ENCODE assay signal across 29 cellular contexts in genomic region chr4:167873536-167873935, GRCh38.
"Had no signal": no experiment of that assay in that cellular context is flagged by ENCODE, and none has a peak within 500 bp of the region (broad histone marks: within the 10 kb centered on the region; RNA-seq: fewer than 3 reads in every experiment).

No MANE protein-coding gene starts in this region.

- H3K27ac Mint-ChIP-seq: dendritic cell treated with granulocyte-macrophage colony-stimulating factor and Interleukin-4, amounts not matched to agents 40 ng/mL and 50 ng/mL, for 4 days; endodermal cell; naive thymus-derived CD8-positive, alpha-beta T cell; nephron progenitor cell; stimulated activated naive B cell treated with anti-CD40 and anti-IgM and Interleukin-4, amounts not matched to agents 10 μg/mL and 1 μg/mL and 100 μg/mL, for 72 hours; stimulated activated naive CD8-positive, alpha-beta T cell treated with anti-CD3 and anti-CD28 coated beads, Interleukin-15, Interleukin-2, amounts not matched to agents 100 ng/mL and 50 ng/mL, for 24 hours had no signal

- H3K36me3 Mint-ChIP-seq: naive thymus-derived CD8-positive, alpha-beta T cell; stimulated activated naive B cell treated with anti-CD40 and anti-IgM and Interleukin-4, amounts not matched to agents 10 μg/mL and 1 μg/mL and 100 μg/mL, for 72 hours had no signal

- H3K4me1 Mint-ChIP-seq: naive thymus-derived CD8-positive, alpha-beta T cell; nephron progenitor cell; stimulated activated naive B cell treated with anti-CD40 and anti-IgM and Interleukin-4, amounts not matched to agents 10 μg/mL and 1 μg/mL and 100 μg/mL, for 72 hours had no signal

- FAIRE-seq: colon had no signal

- H3K4me3 Mint-ChIP-seq: dendritic cell treated with granulocyte-macrophage colony-stimulating factor and Interleukin-4, amounts not matched to agents 40 ng/mL and 50 ng/mL, for 4 days; endodermal cell; naive thymus-derived CD8-positive, alpha-beta T cell; nephron progenitor cell; stimulated activated naive B cell treated with anti-CD40 and anti-IgM and Interleukin-4, amounts not matched to agents 10 μg/mL and 1 μg/mL and 100 μg/mL, for 72 hours; stimulated activated naive CD8-positive, alpha-beta T cell treated with anti-CD3 and anti-CD28 coated beads, Interleukin-15, Interleukin-2, amounts not matched to agents 100 ng/mL and 50 ng/mL, for 24 hours had no signal

- DNase-seq: effector CD8-positive, alpha-beta T cell; endodermal cell; foreskin melanocyte; glutamatergic neuron; heart right ventricle; hippocampal formation; islet precursor cell; kidney glomerular epithelial cell; left ventricle myocardium superior; lower lobe of right lung; naive thymus-derived CD8-positive, alpha-beta T cell; nephron progenitor cell; nucleus accumbens; posterior cingulate gyrus; psoas muscle; right cardiac atrium; sigmoid colon; spleen; stimulated activated CD4-positive, alpha-beta T cell treated with anti-CD3 and anti-CD28 coated beads, Interleukin-4, amount 100 ng/mL, for 4 hours; stimulated activated naive B cell treated with anti-CD40 and anti-IgM and Interleukin-4, amounts not matched to agents 10 μg/mL and 1 μg/mL and 100 μg/mL, for 72 hours; transverse colon; upper lobe of right lung; uterus had no signal

- H3K4me3 ChIP-seq: esophagus muscularis mucosa, heart right ventricle, lower lobe of right lung, psoas muscle, sigmoid colon, skin epidermis, spleen, suprapubic skin, transverse colon, upper lobe of right lung, uterus had no signal

- H3K9me3 Mint-ChIP-seq: stimulated activated naive CD8-positive, alpha-beta T cell treated with anti-CD3 and anti-CD28 coated beads, Interleukin-15, Interleukin-2, amounts not matched to agents 100 ng/mL and 50 ng/mL, for 24 hours had no signal

- ATAC-seq: heart right ventricle; left ventricle myocardium superior; lower lobe of right lung; naive thymus-derived CD8-positive, alpha-beta T cell; psoas muscle; right cardiac atrium; stimulated activated naive B cell treated with anti-CD40 and anti-IgM and Interleukin-4, amounts not matched to agents 10 μg/mL and 1 μg/mL and 100 μg/mL, for 72 hours; upper lobe of right lung had no signal
